In genomic region chr19:4492337-4493103, GRCh38 we compare ENCODE assay signal across 27 cellular contexts. TPM values are rescaled to one million over a fixed set of nuclear protein-coding genes. Genes with fewer than 3 reads are reported as not detected.
DNase-seq lines count a peak whose midpoint lies in the region; FAIRE-seq and TF ChIP-seq lines count a peak whose summit lies in the region.
"Had no signal": no experiment of that assay in that cellular context is flagged by ENCODE, and none has a peak within 500 bp of the region (broad histone marks: within the 10 kb centered on the region; RNA-seq: fewer than 3 reads in every experiment).

No MANE protein-coding gene starts in this region.

- H3K4ac ChIP-seq in H9 (ENCODE audit: low read depth, low read length), result no peak overlapping the region

- H3K36me3 ChIP-seq in bronchial epithelial cell (ENCODE audit: control insufficient read depth, insufficient read depth, low read length), result peaks cover 20% of the 10 kb centered on the region
- H3K36me3 ChIP-seq: MG63 had no signal

- H3K23ac ChIP-seq in H9 (ENCODE audit: insufficient read length, low read depth, low read length), result no peak overlapping the region

- no peaks in the 10 kb centered on the region for H3K27me3 ChIP-seq in H9 (ENCODE audit: insufficient read depth, low read length)
- H3K27me3 ChIP-seq in bronchial epithelial cell (ENCODE audit: control insufficient read depth, insufficient read depth, low read length), result no peaks in the 10 kb centered on the region
- H3K27me3 ChIP-seq: heart left ventricle, MG63, right atrium auricular region, spleen, suprapubic skin, vagina had no signal

- no peak overlapping the region for H2BK15ac ChIP-seq in H9 (ENCODE audit: low read depth, low read length)

- TF ChIP-seq CTCF in H9 (conservative IDR thresholded peaks at IDR 0.05) (no peak), bronchial epithelial cell (IDR thresholded peaks at IDR 0.05; ENCODE audit: insufficient read depth, low read length, severe bottlenecking) (no peak)

- no peaks in the 10 kb centered on the region for H3K9me3 ChIP-seq in H9 (ENCODE audit: control insufficient read depth, low read depth, low read length)
- H3K9me3 ChIP-seq: A549, heart left ventricle, MG63, right atrium auricular region, spleen, suprapubic skin, vagina had no signal

- H2BK5ac ChIP-seq in H9 (ENCODE audit: insufficient read length, low read length), result no peak overlapping the region

- H4K8ac ChIP-seq in H9 (replicated peaks; ENCODE audit: insufficient read length, low read depth, low read length), result peak overlapping the region; percentile 0

- H3K14ac ChIP-seq in H9 (ENCODE audit: insufficient read depth, low read length), result no peak overlapping the region

- peaks cover 3% of the 10 kb centered on the region for H4K20me1 ChIP-seq in H9 (ENCODE audit: control insufficient read depth, insufficient read depth, insufficient read length)

- H3K27ac ChIP-seq in H9 (ENCODE audit: insufficient read length, low read depth, low read length), result no peak overlapping the region
- H3K27ac ChIP-seq: A549, heart left ventricle, parathyroid adenoma, right atrium auricular region, spleen, suprapubic skin, vagina had no signal

- H3K4me3 Mint-ChIP-seq in H9, result no peak overlapping the region
- H3K4me3 Mint-ChIP-seq: activated T-cell treated with anti-CD3 and anti-CD28 coated beads, Interleukin-2, amount 50 U/mL, for 24 hours; CD8-positive, alpha-beta T cell; nephron progenitor cell; stimulated activated effector memory CD8-positive, alpha-beta T cell treated with anti-CD3 and anti-CD28 coated beads, Interleukin-12 subunit alpha, Interleukin-12 subunit beta, amount 100 ng/mL, for 72 hours had no signal

- WGBS in H9 (ENCODE audit: extremely low coverage, insufficient read length, low lambda C conversion rate), result no CpG with 5 or more reads among the region's 3 CpGs

- H3K27ac Mint-ChIP-seq in H9, result no peak overlapping the region
- H3K27ac Mint-ChIP-seq: activated T-cell treated with anti-CD3 and anti-CD28 coated beads, Interleukin-2, amount 50 U/mL, for 24 hours; CD8-positive, alpha-beta T cell; nephron progenitor cell; stimulated activated effector memory CD8-positive, alpha-beta T cell treated with anti-CD3 and anti-CD28 coated beads, Interleukin-12 subunit alpha, Interleukin-12 subunit beta, amount 100 ng/mL, for 72 hours had no signal

- no peaks in the 10 kb centered on the region for H3K9me3 Mint-ChIP-seq in H9
- H3K9me3 Mint-ChIP-seq: activated T-cell treated with anti-CD3 and anti-CD28 coated beads, Interleukin-2, amount 50 U/mL, for 24 hours; CD8-positive, alpha-beta T cell; nephron progenitor cell; stimulated activated effector memory CD8-positive, alpha-beta T cell treated with anti-CD3 and anti-CD28 coated beads, Interleukin-12 subunit alpha, Interleukin-12 subunit beta, amount 100 ng/mL, for 72 hours had no signal

- H3T11ph ChIP-seq in H9 (ENCODE audit: low read length), result no peak overlapping the region

- DNase-seq in H9, result no peak
- DNase-seq in bronchial epithelial cell (ENCODE audit: low read depth), result no peak
- DNase-seq in ureter (ENCODE audit: low spot score), result no peak
- no peak for DNase-seq in HK-2 (ENCODE audit: unreplicated experiment)
- DNase-seq: activated CD4-positive, alpha-beta T cell treated with anti-CD3 and anti-CD28 coated beads for 48 hours; activated naive CD4-positive, alpha-beta T cell; activated T-cell treated with anti-CD3 and anti-CD28 coated beads, Interleukin-2, amount 50 U/mL, for 24 hours; CD8-positive, alpha-beta T cell; DMS 273 treated with DMSO at 0.1 percent for 48 hours; effector CD4-positive, alpha-beta T cell; foreskin fibroblast; heart left ventricle; KBM-7; MG63; NCI-H2081; NCI-H82; nephron progenitor cell; spleen; stimulated activated CD4-positive, alpha-beta T cell treated with anti-CD3 and anti-CD28 coated beads, Interleukin-2, amount 100 ng/mL, for 48 hours had no signal

- no peaks in the 10 kb centered on the region for H3K27me3 Mint-ChIP-seq in H9 (ENCODE audit: low read depth)
- H3K27me3 Mint-ChIP-seq: activated T-cell treated with anti-CD3 and anti-CD28 coated beads, Interleukin-2, amount 50 U/mL, for 24 hours had no signal

- no peak overlapping the region for H2BK12ac ChIP-seq in H9 (ENCODE audit: insufficient read length, low read depth, low read length)

- no peaks in the 10 kb centered on the region for H3K79me1 ChIP-seq in H9 (ENCODE audit: insufficient read depth, low read depth, low read length, poor library complexity, severe bottlenecking)

- no peak overlapping the region for H3K56ac ChIP-seq in H9 (ENCODE audit: insufficient read length, low read depth, low read length)

- H2AK5ac ChIP-seq in H9 (ENCODE audit: insufficient read length, low read length), result no peak overlapping the region

- no peak overlapping the region for H3K4me3 ChIP-seq in bronchial epithelial cell (ENCODE audit: low read depth, low read length)
- H3K4me3 ChIP-seq: A549, heart left ventricle, MG63, right atrium auricular region, spleen, suprapubic skin, vagina had no signal

- H3K4me1 Mint-ChIP-seq in H9, result no peaks in the 10 kb centered on the region
- H3K4me1 Mint-ChIP-seq: nephron progenitor cell; stimulated activated effector memory CD8-positive, alpha-beta T cell treated with anti-CD3 and anti-CD28 coated beads, Interleukin-12 subunit alpha, Interleukin-12 subunit beta, amount 100 ng/mL, for 72 hours had no signal

- H3K18ac ChIP-seq in H9 (ENCODE audit: insufficient read length, low read depth, low read length), result no peak overlapping the region

- H2BK20ac ChIP-seq in H9 (ENCODE audit: low read depth, low read length, poor library complexity, severe bottlenecking), result no peak overlapping the region

- no peak overlapping the region for H3K4me2 ChIP-seq in H9 (ENCODE audit: insufficient read depth, insufficient read length, low read length)
- H3K4me2 ChIP-seq: A549 had no signal

- peaks cover 20 to 44% (median 36%) of the 10 kb centered on the region in 3 experiments; a peak in 6 of 7 replicates for H3K36me3 Mint-ChIP-seq in H9 (ENCODE audit: insufficient read depth in 1 of 3, low read depth in 3 of 3)

- peak; percentile 100 for FAIRE-seq in bronchial epithelial cell (lab: Jason Lieb, UNC)
- FAIRE-seq: A549 had no signal

- no peaks in the 10 kb centered on the region for H3K79me2 ChIP-seq in H9 (ENCODE audit: insufficient read depth, low read length)

- H2AFZ ChIP-seq in H9 (ENCODE audit: low read length), result no peak overlapping the region
- H2AFZ ChIP-seq: parathyroid adenoma had no signal

- H3K4me1 ChIP-seq in H9 (ENCODE audit: insufficient read depth, low read length), result no peaks in the 10 kb centered on the region
- H3K4me1 ChIP-seq: A549, heart left ventricle, parathyroid adenoma, spleen, suprapubic skin, vagina had no signal

- no peak overlapping the region for H3K9ac ChIP-seq in H9 (ENCODE audit: extremely low read depth, insufficient read length, low read length)
- H3K9ac ChIP-seq: parathyroid adenoma had no signal

- no peak overlapping the region for H4K91ac ChIP-seq in H9 (ENCODE audit: insufficient read length, low read depth, low read length)

- H3K23me2 ChIP-seq in H9 (ENCODE audit: insufficient read length, low read depth, low read length, poor library complexity, severe bottlenecking), result no peaks in the 10 kb centered on the region

- no peak overlapping the region for H2BK120ac ChIP-seq in H9 (ENCODE audit: low read depth, low read length, poor library complexity, severe bottlenecking)

- no peak overlapping the region for H4K5ac ChIP-seq in H9 (ENCODE audit: insufficient read length, low read depth, low read length)

RNA-seq across cellular contexts. Expression of gene HDGFL2, which starts 20.4 kb away (rescaled TPM):
- total RNA-seq in H9 (2021) (108 and 117 TPM in 2 replicates), bronchial epithelial cell (35.0 and 45.7 TPM in 2 replicates), ureter (45.9 TPM)

RNA-seq across cellular contexts. Expression of gene PLIN4, which starts 25.8 kb away (rescaled TPM):
- total RNA-seq in H9 (2021) (0.90 and 1.1 TPM in 2 replicates), bronchial epithelial cell (4.4 and 4.7 TPM in 2 replicates), ureter (27.1 TPM)
- total RNA-seq: activated CD8-positive, alpha-beta memory T cell treated with anti-CD3 and anti-CD28 coated beads for 36 hours; T-helper 2 cell treated with Interferon-gamma antibody and Interleukin-4, amounts not matched to agents 100 ng/mL and 5 ng/mL, for 36 hours had no signal

RNA-seq across cellular contexts. Expression of gene UBXN6, which starts 34.9 kb away (rescaled TPM):
- total RNA-seq in H9 (2021) (34.1 and 39.0 TPM in 2 replicates), bronchial epithelial cell (116 and 119 TPM in 2 replicates), ureter (107 TPM)

RNA-seq across cellular contexts. Expression of gene PLIN5, which starts 42.5 kb away (rescaled TPM):
- total RNA-seq in H9 (2021) (2.7 and 3.9 TPM in 2 replicates), bronchial epithelial cell (under 0.01 TPM in 1 of 2 replicates, not detected in the other), ureter (30.3 TPM)
- total RNA-seq: activated CD8-positive, alpha-beta memory T cell treated with anti-CD3 and anti-CD28 coated beads for 36 hours; T-helper 2 cell treated with Interferon-gamma antibody and Interleukin-4, amounts not matched to agents 100 ng/mL and 5 ng/mL, for 36 hours had no signal

RNA-seq across cellular contexts. Expression of gene LRG1, which starts 47.3 kb away (rescaled TPM):
- 0.24 and 0.50 TPM in 2 replicates for total RNA-seq in H9 (2021)
- 0.38 and 1.1 TPM in 2 replicates for total RNA-seq in bronchial epithelial cell
- total RNA-seq in ureter, result 19.4 TPM
- total RNA-seq: CD8-positive, alpha-beta T cell had no signal
